Comparison of ENCODE assay signal across 22 cellular contexts in genomic region chr3:27610800-27611199, GRCh38.
DNase-seq lines count a peak whose midpoint lies in the region; ATAC-seq and TF ChIP-seq lines count a peak whose summit lies in the region.
"Had no signal": no experiment of that assay in that cellular context is flagged by ENCODE, and none has a peak within 500 bp of the region (broad histone marks: within the 10 kb centered on the region; RNA-seq: fewer than 3 reads in every experiment).

No MANE protein-coding gene starts in this region.

- no peak overlapping the region for H3K27ac Mint-ChIP-seq in activated naive CD4-positive, alpha-beta T cell treated with anti-CD3 and anti-CD28 coated beads, Interleukin-2, amount 10 ng/mL, durations not matched to agents 7 days and 5 days
- H3K27ac Mint-ChIP-seq: activated naive CD4-positive, alpha-beta T cell treated with anti-CD3 and anti-CD28 coated beads for 36 hours had no signal

- ATAC-seq in GM21723 (IDR thresholded peaks at IDR 0.05; ENCODE audit: unreplicated experiment) (peak; percentile 51), HG03378 (IDR thresholded peaks at IDR 0.05; ENCODE audit: unreplicated experiment) (peak; percentile 46)
- ATAC-seq: left ventricle myocardium superior had no signal

- peak; percentile 28 for DNase-seq in GM12865 (ENCODE audit: low read depth)
- peak; percentile 71 for DNase-seq in fibroblast of peridontal ligament (ENCODE audit: extremely low read depth)
- no peak for DNase-seq in AML-193 (lab: John Stamatoyannopoulos, UW)
- DNase-seq in UCSD-AML1 (lab: John Stamatoyannopoulos, UW; ENCODE audit: unreplicated experiment) = no peak
- no peak for DNase-seq in activated CD4-positive, CD25-positive, alpha-beta regulatory T cell treated with anti-CD3 and anti-CD28 coated beads, Interleukin-2, amount 50 U/mL, for 72 hours
- no peak for DNase-seq in activated naive CD4-positive, alpha-beta T cell treated with anti-CD3 and anti-CD28 coated beads, Interleukin-2, amount 10 ng/mL, durations not matched to agents 7 days and 5 days
- DNase-seq: activated CD4-positive, alpha-beta T cell treated with anti-CD3 and anti-CD28 coated beads, Interleukin-2, amount 50 U/mL, for 48 hours; activated naive CD4-positive, alpha-beta T cell treated with anti-CD3 and anti-CD28 coated beads for 36 hours; activated T-cell treated with anti-CD3 and anti-CD28 coated beads, Interleukin-2, amount 50 U/mL, for 1 hour; anterior cingulate cortex; C1 segment of cervical spinal cord; glutamatergic neuron; left ventricle myocardium superior; mucosa of descending colon; NCI-H1105; NCI-H2107; NCI-H524 treated with DMSO at 0.1 percent for 48 hours; Right ventricle myocardium superior; stimulated activated CD4-positive, alpha-beta T cell treated with anti-CD3 and anti-CD28 coated beads, Interleukin-4, amount 100 ng/mL, for 1 hour had no signal

- CTCF ChIA-PET in activated naive CD4-positive, alpha-beta T cell treated with anti-CD3 and anti-CD28 coated beads, Interleukin-2, amount 10 ng/mL, durations not matched to agents 7 days and 5 days (lab: Charles Lee) = no interaction called here

- TF ChIP-seq CTCF in GM12865 (IDR thresholded peaks at IDR 0.05; ENCODE audit: insufficient read depth, low read depth, low read length, missing control alignments) = no peak

- no peak overlapping the region for H3K4me3 ChIP-seq in GM12865 (ENCODE audit: low read depth, low read length)
- H3K4me3 ChIP-seq: mucosa of descending colon, smooth muscle cell had no signal

- H3K9me3 Mint-ChIP-seq in activated naive CD4-positive, alpha-beta T cell treated with anti-CD3 and anti-CD28 coated beads, Interleukin-2, amount 10 ng/mL, durations not matched to agents 7 days and 5 days = peaks cover 10% of the 10 kb centered on the region

- peaks cover 6% of the 10 kb centered on the region for H3K36me3 Mint-ChIP-seq in activated naive CD4-positive, alpha-beta T cell treated with anti-CD3 and anti-CD28 coated beads, Interleukin-2, amount 10 ng/mL, durations not matched to agents 7 days and 5 days

- H3K4me3 Mint-ChIP-seq in activated naive CD4-positive, alpha-beta T cell treated with anti-CD3 and anti-CD28 coated beads, Interleukin-2, amount 10 ng/mL, durations not matched to agents 7 days and 5 days = no peak overlapping the region
- H3K4me3 Mint-ChIP-seq: activated naive CD4-positive, alpha-beta T cell treated with anti-CD3 and anti-CD28 coated beads for 36 hours had no signal

- H3K4me1 Mint-ChIP-seq in activated naive CD4-positive, alpha-beta T cell treated with anti-CD3 and anti-CD28 coated beads, Interleukin-2, amount 10 ng/mL, durations not matched to agents 7 days and 5 days = no peaks in the 10 kb centered on the region

- no peaks in the 10 kb centered on the region for H3K27me3 Mint-ChIP-seq in activated naive CD4-positive, alpha-beta T cell treated with anti-CD3 and anti-CD28 coated beads, Interleukin-2, amount 10 ng/mL, durations not matched to agents 7 days and 5 days

Comparison
In these comparisons a context has a peak if more than half of its experiments do, and no peak if none do; other contexts are left out.
1. DNase-seq: peak in GM12865 (single experiment) and fibroblast of peridontal ligament (single experiment); none in AML-193 (0 of 2), UCSD-AML1 (single experiment), activated CD4-positive, CD25-positive, alpha-beta regulatory T cell treated with anti-CD3 and anti-CD28 coated beads, Interleukin-2, amount 50 U/mL, for 72 hours (single experiment) and activated naive CD4-positive, alpha-beta T cell treated with anti-CD3 and anti-CD28 coated beads, Interleukin-2, amount 10 ng/mL, durations not matched to agents 7 days and 5 days (single experiment).